25 cellular contexts compared by ENCODE assay signal in the genomic region with DNA sequence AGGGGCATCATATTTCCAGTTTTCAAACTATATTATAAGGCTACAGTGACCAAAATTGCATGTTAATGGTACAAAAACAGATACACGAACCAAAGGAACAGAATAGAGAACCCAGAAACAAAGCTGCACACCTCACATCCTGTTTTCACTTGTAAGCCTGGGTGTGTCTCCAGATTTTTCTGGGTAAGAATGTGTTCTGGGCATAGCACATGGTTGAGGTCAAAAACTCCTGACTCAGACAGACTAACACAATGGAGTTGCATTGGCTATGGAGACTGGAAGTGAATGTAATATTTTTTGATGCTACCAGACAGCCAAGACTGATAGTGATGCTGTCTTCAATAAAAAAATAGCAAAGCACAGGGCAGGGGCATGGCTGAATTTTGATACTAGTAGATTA.
"Had no signal": no experiment of that assay in that cellular context is flagged by ENCODE, and none has a peak within 500 bp of the region (broad histone marks: within the 10 kb centered on the region; RNA-seq: fewer than 3 reads in every experiment).

No MANE protein-coding gene starts in this region.

- H3K4me1 ChIP-seq: breast epithelium, Peyer's patch had no signal

- DNase-seq: activated B cell treated with CpG ODN at 0.5 μM for 24 hours; activated CD4-positive, alpha-beta T cell treated with anti-CD3 and anti-CD28 coated beads for 1 hour; activated CD4-positive, alpha-beta T cell treated with anti-CD3 and anti-CD28 coated beads, Interleukin-2, amount 10 ng/mL, durations not matched to agents 24 days and 14 days; activated CD4-positive, alpha-beta T cell treated with anti-CD3 and anti-CD28 coated beads, Interleukin-2, amount 50 U/mL, for 48 hours; activated CD8-positive, alpha-beta memory T cell treated with anti-CD3 and anti-CD28 coated beads, Interleukin-2, amount 10 ng/mL, durations not matched to agents 7 days and 5 days; activated effector memory CD4-positive, alpha-beta T cell treated with anti-CD3 and anti-CD28 coated beads, Interleukin-2, amount 50 U/mL, for 16 hours; activated naive CD4-positive, alpha-beta T cell treated with Interleukin-2 at 50 U/mL for 16 hours; activated naive CD8-positive, alpha-beta T cell treated with anti-CD3 and anti-CD28 coated beads, Interleukin-2, amount 50 U/mL, for 24 hours; activated T-cell treated with anti-CD3 and anti-CD28 coated beads, Interleukin-2, amount 50 U/mL, for 24 hours; amygdala; central memory CD4-positive, alpha-beta T cell; KG1; NCI-H1105; NCI-H1436; NCI-H1694 treated with DMSO at 0.1 percent for 48 hours; NCI-H2029 treated with DMSO at 0.1 percent for 48 hours; NCI-H510A treated with DMSO at 0.1 percent for 48 hours; NCI-H69; NK-92 treated with Interleukin-12 subunit alpha and Interleukin-12 subunit beta, amount 100 ng/mL, for 24 hours; OCI-M1; Peyer's patch; SHP77 treated with DMSO at 0.1 percent for 48 hours; T-helper 9 cell had no signal

- H3K27ac ChIP-seq: breast epithelium, Peyer's patch had no signal

- H3K36me3 ChIP-seq: breast epithelium, Peyer's patch had no signal

- H3K9me3 ChIP-seq: breast epithelium had no signal

- H3K4me3 ChIP-seq: breast epithelium, Peyer's patch had no signal

- H3K27me3 ChIP-seq: breast epithelium, Peyer's patch had no signal

- ATAC-seq: activated CD8-positive, alpha-beta memory T cell treated with anti-CD3 and anti-CD28 coated beads, Interleukin-2, amount 10 ng/mL, durations not matched to agents 7 days and 5 days; activated naive CD4-positive, alpha-beta T cell treated with anti-CD3 and anti-CD28 coated beads, Interleukin-2, amount 50 U/mL, for 72 hours; activated naive CD8-positive, alpha-beta T cell treated with anti-CD3 and anti-CD28 coated beads, Interleukin-2, amount 50 U/mL, for 24 hours had no signal
